In genomic region chr2:147017976-147018645, GRCh38 we compare ENCODE assay signal across 13 cellular contexts.
A peak's percentile ranks its signal among the peaks of the same experiment; 100 is the strongest.
DNase-seq lines count a peak whose midpoint lies in the region; ATAC-seq and TF ChIP-seq lines count a peak whose summit lies in the region.
"Had no signal": no experiment of that assay in that cellular context is flagged by ENCODE, and none has a peak within 500 bp of the region (broad histone marks: within the 10 kb centered on the region; RNA-seq: fewer than 3 reads in every experiment).

No MANE protein-coding gene starts in this region.

- no peak for ATAC-seq in IMR-90 (ENCODE audit: low read depth)
- ATAC-seq in effector memory CD8-positive, alpha-beta T cell (replicated peaks), result no peak

- no TSS peak for BruUV-seq in IMR-90 (replicated peaks; lab: Mats Ljungman, UMichigan)

- no peak overlapping the region for H3K9ac ChIP-seq in GM23248
- H3K9ac ChIP-seq in IMR-90 (ENCODE audit: low read depth, low read length), result no peak overlapping the region
- H3K9ac ChIP-seq: BLaER1 treated with 17β-estradiol and CSF1 and Interleukin-3, amounts not matched to agents 10 nM and 100 nM had no signal

- 0 out of 2 replicates have a peak, but pooled peaks cover 7% of the 10 kb centered on the region for H3K4me1 ChIP-seq in GM23248 (ENCODE audit: insufficient read depth)
- H3K4me1 ChIP-seq in IMR-90 (ENCODE audit: control insufficient read depth, insufficient read depth, low read length), result no peaks in the 10 kb centered on the region

- peak overlapping the region; percentile 29; the same call in 1 of the 2 replicates for H3K18ac ChIP-seq in IMR-90 (ENCODE audit: low read depth, low read length)

- H3K79me2 ChIP-seq in GM23248 (ENCODE audit: insufficient read depth), result no peaks in the 10 kb centered on the region

- H3K4me3 ChIP-seq in GM23248 (no peak overlapping the region), IMR-90 (ENCODE audit: insufficient read depth, low read depth, low read length) (no peak overlapping the region), choroid plexus epithelial cell (ENCODE audit: low read depth, low read length) (no peak overlapping the region), fibroblast of pulmonary artery (replicated peaks; ENCODE audit: low read depth, low read length) (no peak overlapping the region)
- H3K4me3 ChIP-seq: BLaER1 treated with 17β-estradiol and CSF1 and Interleukin-3, amounts not matched to agents 10 nM and 100 nM had no signal

- H3K27me3 ChIP-seq in GM23248 (replicated peaks; ENCODE audit: insufficient read depth) (no peaks in the 10 kb centered on the region), IMR-90 (ENCODE audit: control insufficient read depth, insufficient read depth, low read length) (no peaks in the 10 kb centered on the region; the same call in 1 of the 2 replicates)
- H3K27me3 ChIP-seq: BLaER1 treated with 17β-estradiol and CSF1 and Interleukin-3, amounts not matched to agents 10 nM and 100 nM had no signal

- H3K9me3 ChIP-seq in GM23248 (ENCODE audit: low read depth) (no peaks in the 10 kb centered on the region), IMR-90 (ENCODE audit: control insufficient read depth, insufficient read depth, low read length) (peaks cover 5% of the 10 kb centered on the region)

- H3K23ac ChIP-seq in IMR-90 (ENCODE audit: low read depth, low read length), result no peak overlapping the region

- H2AK5ac ChIP-seq in IMR-90 (ENCODE audit: low read depth, low read length), result no peak overlapping the region

- no peaks in the 10 kb centered on the region for H3K36me3 Mint-ChIP-seq in effector memory CD8-positive, alpha-beta T cell (ENCODE audit: insufficient read depth)
- peaks cover 4% of the 10 kb centered on the region for H3K36me3 Mint-ChIP-seq in progenitor cell of endocrine pancreas (ENCODE audit: insufficient read depth)
- H3K36me3 Mint-ChIP-seq: CD4-positive, CD25-positive, alpha-beta regulatory T cell had no signal

- TF ChIP-seq CTCF in IMR-90 (conservative IDR thresholded peaks at IDR 0.05; ENCODE audit: low read depth, low read length) (no peak), choroid plexus epithelial cell (conservative IDR thresholded peaks at IDR 0.05; ENCODE audit: low read depth, low read length) (no peak), fibroblast of pulmonary artery (IDR thresholded peaks at IDR 0.05; ENCODE audit: low read length, missing control alignments) (no peak), progenitor cell of endocrine pancreas (IDR thresholded peaks at IDR 0.05; ENCODE audit: unreplicated experiment) (no peak)

- H2BK5ac ChIP-seq in IMR-90 (ENCODE audit: low read depth, low read length, poor library complexity, severe bottlenecking), result no peak overlapping the region

- H3K36me3 ChIP-seq in GM23248 (ENCODE audit: low read depth) (no peaks in the 10 kb centered on the region), IMR-90 (ENCODE audit: control insufficient read depth, insufficient read depth, low read length) (no peaks in the 10 kb centered on the region)
- H3K36me3 ChIP-seq: BLaER1 treated with 17β-estradiol and CSF1 and Interleukin-3, amounts not matched to agents 10 nM and 100 nM had no signal

- no peaks in the 10 kb centered on the region for H3F3A ChIP-seq in GM23248 (ENCODE audit: insufficient read depth)

- no peak overlapping the region for H2BK20ac ChIP-seq in IMR-90 (ENCODE audit: low read depth, low read length)

- no peaks in the 10 kb centered on the region for H3K27me3 Mint-ChIP-seq in effector memory CD8-positive, alpha-beta T cell
- H3K27me3 Mint-ChIP-seq in progenitor cell of endocrine pancreas, result no peaks in the 10 kb centered on the region

- no peak overlapping the region for H2BK120ac ChIP-seq in IMR-90 (ENCODE audit: low read depth, low read length)

- no peaks in the 10 kb centered on the region for H3K9me2 ChIP-seq in GM23248 (ENCODE audit: insufficient read depth)

- no peak overlapping the region for H4K8ac ChIP-seq in IMR-90 (ENCODE audit: low read depth in 2 of 2, low read length in 2 of 2)

- in situ Hi-C loops in GM23248 (cut with MboI), result no loop called here
- in situ Hi-C loops in IMR-90 (cut with MboI; ENCODE audit: low sequenced_read_pairs), result no loop called here

- no peaks in the 10 kb centered on the region for H4K20me1 ChIP-seq in GM23248 (ENCODE audit: insufficient read depth)
- H4K20me1 ChIP-seq in IMR-90 (ENCODE audit: insufficient read depth, low read length), result no peaks in the 10 kb centered on the region
- H4K20me1 ChIP-seq: BLaER1 treated with 17β-estradiol and CSF1 and Interleukin-3, amounts not matched to agents 10 nM and 100 nM had no signal

- H4K91ac ChIP-seq in IMR-90 (ENCODE audit: insufficient read depth, low read depth, low read length), result no peak overlapping the region

- H3K14ac ChIP-seq in IMR-90 (replicated peaks; ENCODE audit: low read depth, low read length), result no peak overlapping the region

- no peak overlapping the region for H2BK15ac ChIP-seq in IMR-90 (ENCODE audit: low read depth, low read length)

- H2AFZ ChIP-seq in GM23248, result 0 out of 2 replicates have a peak overlapping the region, but pooled peaks have one; percentile 3
- no peak overlapping the region for H2AFZ ChIP-seq in IMR-90 (replicated peaks; ENCODE audit: low read length, poor library complexity)

- no peaks in the 10 kb centered on the region for H3K4me1 Mint-ChIP-seq in effector memory CD8-positive, alpha-beta T cell (ENCODE audit: low read depth in 2 of 2)
- no peaks in the 10 kb centered on the region for H3K4me1 Mint-ChIP-seq in progenitor cell of endocrine pancreas (ENCODE audit: low read depth)
- H3K4me1 Mint-ChIP-seq: CD4-positive, CD25-positive, alpha-beta regulatory T cell had no signal

- POLR2A ChIA-PET in IMR-90 (lab: Charles Lee; ENCODE audit: unreplicated experiment), result no interaction called here

- H3K9me1 ChIP-seq in IMR-90 (ENCODE audit: insufficient read depth, low read length), result no peaks in the 10 kb centered on the region

- no peak for TF ChIP-seq POLR2A in IMR-90 (IDR thresholded peaks at IDR 0.05; ENCODE audit: low read depth, low read length)

- CTCF ChIA-PET in IMR-90 (lab: Yijun Ruan, JAX), result no interaction called here

- intact Hi-C loops in IMR-90 (cut with micrococcal nuclease), result no loop called here

- dilution Hi-C loops in IMR-90 (cut with HindIII; ENCODE audit: low sequenced_read_pairs, unreplicated experiment), result no loop called here

- no peak overlapping the region for H3K4me3 Mint-ChIP-seq in effector memory CD8-positive, alpha-beta T cell
- H3K4me3 Mint-ChIP-seq in progenitor cell of endocrine pancreas (ENCODE audit: low read depth), result no peak overlapping the region

- no peak overlapping the region; the same call in 1 of the 2 replicates for H4K5ac ChIP-seq in IMR-90 (ENCODE audit: low read depth, low read length)

- TF ChIP-seq RAD21 in IMR-90 (IDR thresholded peaks at IDR 0.05; ENCODE audit: low read length), result no peak

- no peak overlapping the region for H3K4me2 ChIP-seq in GM23248 (ENCODE audit: unreplicated experiment)
- no peak overlapping the region for H3K4me2 ChIP-seq in IMR-90 (ENCODE audit: low read depth, low read length)
- H3K4me2 ChIP-seq: BLaER1 treated with 17β-estradiol and CSF1 and Interleukin-3, amounts not matched to agents 10 nM and 100 nM had no signal

- no peaks in the 10 kb centered on the region for H3K79me1 ChIP-seq in IMR-90 (ENCODE audit: low read depth in 1 of 2, low read length in 2 of 2)

- no peak overlapping the region for H3K4ac ChIP-seq in IMR-90 (ENCODE audit: low read depth, low read length)

- 73 to 81% methylated on average over 5 of the region's 5 CpGs for WGBS in GM23248 (ENCODE audit: low coverage in 1 of 2, low lambda C conversion rate in 2 of 2, missing lambda C conversion rate in 2 of 2), 2 experiments
- no CpG with 5 or more reads among the region's 5 CpGs for WGBS in IMR-90 (ENCODE audit: extremely low coverage in 2 of 2, insufficient read length in 1 of 2), 2 experiments

- no peak overlapping the region for H2AK9ac ChIP-seq in IMR-90 (replicated peaks; ENCODE audit: low read depth, low read length, poor library complexity)

- H3K9me3 Mint-ChIP-seq in effector memory CD8-positive, alpha-beta T cell, result peaks cover 8 to 9% of the 10 kb centered on the region in 2 donors
- H3K9me3 Mint-ChIP-seq in progenitor cell of endocrine pancreas (ENCODE audit: low read depth), result peaks cover 9% of the 10 kb centered on the region

- no peak overlapping the region for H3K27ac ChIP-seq in GM23248
- H3K27ac ChIP-seq in IMR-90 (ENCODE audit: insufficient read depth, low read length), result no peak overlapping the region
- H3K27ac ChIP-seq: BLaER1 treated with 17β-estradiol and CSF1 and Interleukin-3, amounts not matched to agents 10 nM and 100 nM had no signal

- DNase-seq in GM23248 (peak; percentile 33), IMR-90 (no peak), choroid plexus epithelial cell (ENCODE audit: low read depth) (peak; percentile 22), fibroblast of pulmonary artery (ENCODE audit: low read depth) (peak; percentile 24), OCI-M1 (lab: John Stamatoyannopoulos, UW) (no peak), progenitor cell of endocrine pancreas (ENCODE audit: low spot score, unreplicated experiment) (no peak)
- no peak for DNase-seq in stimulated activated CD4-positive, alpha-beta T cell treated with anti-CD3 and anti-CD28 coated beads, Interleukin-4, amount 100 ng/mL, for 24 hours
- DNase-seq in effector memory CD8-positive, alpha-beta T cell, result no peak
- DNase-seq: ACHN; CD4-positive, CD25-positive, alpha-beta regulatory T cell; DMS53; GF-D8 had no signal

- H3K56ac ChIP-seq in IMR-90 (ENCODE audit: extremely low read depth, insufficient read depth, low read length), result no peak overlapping the region

- no peak overlapping the region for H3K27ac Mint-ChIP-seq in effector memory CD8-positive, alpha-beta T cell
- no peak overlapping the region for H3K27ac Mint-ChIP-seq in progenitor cell of endocrine pancreas
- H3K27ac Mint-ChIP-seq: CD4-positive, CD25-positive, alpha-beta regulatory T cell had no signal

TF ChIP-seq in IMR-90, 13 proteins besides CTCF, POLR2A, EP300 and RAD21:
- TF ChIP-seq RFX5 (IDR thresholded peaks at IDR 0.05; ENCODE audit: low read depth, low read length) (no peak), ELK1 (IDR thresholded peaks at IDR 0.05; ENCODE audit: borderline replicate concordance, low read depth, low read length) (no peak), MXI1 (IDR thresholded peaks at IDR 0.05; ENCODE audit: borderline replicate concordance, low read depth, low read length) (no peak), SMC3 (IDR thresholded peaks at IDR 0.05; ENCODE audit: low read depth, low read length) (no peak), BHLHE40 (IDR thresholded peaks at IDR 0.05; ENCODE audit: low read depth, low read length) (no peak)

Comparison
In these comparisons a context has a peak if more than half of its experiments do, and no peak if none do; other contexts are left out.
1. DNase-seq: peak in GM23248 (single experiment), choroid plexus epithelial cell (single experiment) and fibroblast of pulmonary artery (single experiment); none in IMR-90 (single experiment), stimulated activated CD4-positive, alpha-beta T cell treated with anti-CD3 and anti-CD28 coated beads, Interleukin-4, amount 100 ng/mL, for 24 hours (single experiment), effector memory CD8-positive, alpha-beta T cell (0 of 3), OCI-M1 (single experiment) and progenitor cell of endocrine pancreas (single experiment).